In the genomic region with DNA sequence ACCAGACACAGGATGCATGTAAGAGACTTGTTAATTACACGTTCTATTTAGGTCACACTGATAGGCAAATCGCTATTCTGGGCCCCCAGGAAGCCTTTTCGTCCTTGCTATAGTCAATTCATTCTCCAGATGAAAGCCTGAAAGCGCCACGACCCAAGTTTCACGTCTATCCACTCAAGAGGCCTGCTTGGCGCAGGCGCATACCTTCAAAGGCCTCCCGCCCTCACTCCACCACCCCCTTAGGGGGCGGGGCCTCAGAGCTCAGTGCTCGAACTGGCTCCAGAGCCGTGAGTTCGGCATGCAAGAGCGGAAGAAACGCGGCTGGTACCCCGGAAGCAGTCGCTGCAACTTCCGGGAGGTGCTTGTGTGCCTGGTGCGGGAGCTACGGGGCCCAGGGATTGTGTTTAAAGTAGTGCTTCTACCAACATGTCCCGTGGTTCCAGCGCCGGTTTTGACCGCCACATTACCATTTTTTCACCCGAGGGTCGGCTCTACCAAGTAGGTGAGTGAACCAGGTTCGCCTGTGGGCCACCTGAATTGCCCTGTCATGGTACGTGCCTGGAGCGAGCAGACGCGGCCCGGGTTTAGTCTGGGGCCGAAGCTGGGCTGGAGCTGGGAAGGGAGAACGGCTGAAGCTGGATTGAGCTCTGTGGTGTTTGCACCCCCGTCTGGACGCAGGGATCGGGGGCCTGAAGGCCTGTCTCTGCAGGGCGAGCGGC, we compare ENCODE assay signal across 8 cellular contexts. TPM values are rescaled to one million over a fixed set of nuclear protein-coding genes. Genes with fewer than 3 reads are reported as not detected.
DNase-seq lines count a peak whose midpoint lies in the region; ATAC-seq, FAIRE-seq and TF ChIP-seq lines count a peak whose summit lies in the region.

A gene (plus strand): TSS at position 332 of the 719 bp plus-strand sequence. CDS start 95 bp downstream, at position 427.

- peak within 1 kb of the TSS; percentile 78 for H3K4me3 ChIP-seq in BE2C (ENCODE audit: low read depth, low read length)

- H3K36me3 ChIP-seq in BE2C, result peaks cover 15% of the 10 kb centered on the region

- no peak for TF ChIP-seq CTCF in BE2C (IDR thresholded peaks at IDR 0.05; ENCODE audit: low read depth, low read length)

- no peaks in the 10 kb centered on the region for H3K9me3 ChIP-seq in BE2C

- FAIRE-seq in colon (lab: Jason Lieb, UNC), result peak; percentile 53

- peak; percentile 89 for ATAC-seq in HG03460 (IDR thresholded peaks at IDR 0.05; ENCODE audit: unreplicated experiment)

- DNase-seq in BE2C (peak; percentile 99), GM19240 (ENCODE audit: insufficient read length, low spot score) (peak; percentile 63), NCI-H526 (lab: John Stamatoyannopoulos, UW) (peak; percentile 99), kidney tubule cell (ENCODE audit: low spot score) (peak; percentile 99)
- peak; percentile 100 for DNase-seq in activated CD4-positive, alpha-beta T cell treated with anti-CD3 and anti-CD28 coated beads for 48 hours
- peak; percentile 91 to 100 (median 98) for DNase-seq in stimulated activated CD4-positive, alpha-beta T cell treated with anti-CD3 and anti-CD28 coated beads, Interleukin-1b, Interleukin-23, amount 100 ng/mL, for 24 hours (ENCODE audit: low read depth in 4 of 4, low spot score in 1 of 4)

- peaks cover 5% of the 10 kb centered on the region for H3K4me1 ChIP-seq in BE2C

- no peaks in the 10 kb centered on the region for H3K27me3 ChIP-seq in BE2C

RNA-seq across cellular contexts. Expression of the gene that starts here (rescaled TPM):
- 217 TPM for polyA plus RNA-seq in BE2C (2012; ENCODE audit: insufficient read depth, insufficient read length, low read depth)

Comparison
In these comparisons a context has a peak if more than half of its experiments do, and no peak if none do; other contexts are left out.
1. Peak in every context shown above with its lines: DNase-seq, ATAC-seq and H3K4me3 ChIP-seq.